Comparison of ENCODE assay signal across 1 cellular context in genomic region chr10:97185326-97186058, GRCh38.
TF ChIP-seq lines count a peak whose summit lies in the region.

Gene SLIT1 (minus strand): TSS chr10:97185959. CDS start chr10:97185674, 285 bp downstream.

TF ChIP-seq in GM12878, 131 proteins besides CTCF, POLR2A, EP300 and RAD21:
- no peak for TF ChIP-seq MYC (IDR thresholded peaks at IDR 0.05; ENCODE audit: insufficient read depth, insufficient read length, insufficient replicate concordance, low read length, severe bottlenecking)
- TF ChIP-seq DPF2 (IDR thresholded peaks at IDR 0.05): no peak
